In genomic region chr1:167899253-167899681, GRCh38 we compare ENCODE assay signal across 10 cellular contexts. TPM values are rescaled to one million over a fixed set of nuclear protein-coding genes. Genes with fewer than 3 reads are reported as not detected.
A peak's percentile ranks its signal among the peaks of the same experiment; 100 is the strongest.
DNase-seq lines count a peak whose midpoint lies in the region; ATAC-seq and TF ChIP-seq lines count a peak whose summit lies in the region.
"Had no signal": no experiment of that assay in that cellular context is flagged by ENCODE, and none has a peak within 500 bp of the region (broad histone marks: within the 10 kb centered on the region; RNA-seq: fewer than 3 reads in every experiment).

No MANE protein-coding gene starts in this region.

- H3K27me3 Mint-ChIP-seq in activated T-helper 2 cell treated with anti-CD3 and anti-CD28 coated beads, Interferon-gamma antibody, Interleukin-2, Interleukin-4, amounts not matched to agents 10 μg/mL and 5 μg/mL and 100 μg/mL, durations not matched to agents 14 hours and 24 hours and 36 hours (ENCODE audit: low read depth) = no peaks in the 10 kb centered on the region

- H3K4me1 Mint-ChIP-seq in activated T-helper 2 cell treated with anti-CD3 and anti-CD28 coated beads, Interferon-gamma antibody, Interleukin-2, Interleukin-4, amounts not matched to agents 10 μg/mL and 5 μg/mL and 100 μg/mL, durations not matched to agents 14 hours and 24 hours and 36 hours (ENCODE audit: low read depth) = peaks cover 2% of the 10 kb centered on the region

- DNase-seq in GM10248 (ENCODE audit: extremely low spot score) (peak; percentile 57), heart right ventricle (peak; percentile 17 to 31), HEK293T (ENCODE audit: extremely low spot score) (no peak), NCI-H1105 (lab: John Stamatoyannopoulos, UW) (no peak)
- no peak for DNase-seq in stimulated activated CD4-positive, alpha-beta T cell treated with anti-CD3 and anti-CD28 coated beads, Interleukin-4, amount 100 ng/mL, for 1 hour
- DNase-seq in activated T-helper 2 cell treated with anti-CD3 and anti-CD28 coated beads, Interferon-gamma antibody, Interleukin-2, Interleukin-4, amounts not matched to agents 10 μg/mL and 5 μg/mL and 100 μg/mL, durations not matched to agents 14 hours and 24 hours and 36 hours (ENCODE audit: low spot score) = no peak
- DNase-seq: CD8-positive, alpha-beta T cell; hypothalamus had no signal

- intact Hi-C loops in heart right ventricle (cut with DNase I) = no loop called here
- intact Hi-C loops in activated T-helper 2 cell treated with anti-CD3 and anti-CD28 coated beads, Interferon-gamma antibody, Interleukin-2, Interleukin-4, amounts not matched to agents 10 μg/mL and 5 μg/mL and 100 μg/mL, durations not matched to agents 14 hours and 24 hours and 36 hours (cut with micrococcal nuclease) = no loop called here

- no peak overlapping the region for H3K27ac Mint-ChIP-seq in activated T-helper 2 cell treated with anti-CD3 and anti-CD28 coated beads, Interferon-gamma antibody, Interleukin-2, Interleukin-4, amounts not matched to agents 10 μg/mL and 5 μg/mL and 100 μg/mL, durations not matched to agents 14 hours and 24 hours and 36 hours
- H3K27ac Mint-ChIP-seq: CD8-positive, alpha-beta T cell had no signal

- H3K36me3 Mint-ChIP-seq in activated T-helper 2 cell treated with anti-CD3 and anti-CD28 coated beads, Interferon-gamma antibody, Interleukin-2, Interleukin-4, amounts not matched to agents 10 μg/mL and 5 μg/mL and 100 μg/mL, durations not matched to agents 14 hours and 24 hours and 36 hours (ENCODE audit: low read depth) = no peaks in the 10 kb centered on the region
- H3K36me3 Mint-ChIP-seq: CD8-positive, alpha-beta T cell had no signal

- peak overlapping the region in 1 of 10 donors; percentile 16 for H3K27ac ChIP-seq in heart right ventricle

- H3K9me3 ChIP-seq in heart right ventricle = no peaks in the 10 kb centered on the region

- peaks cover 0 to 11% (median 0%) of the 10 kb centered on the region in 9 donors for H3K4me1 ChIP-seq in heart right ventricle

- no peaks in the 10 kb centered on the region for H3K9me3 Mint-ChIP-seq in activated T-helper 2 cell treated with anti-CD3 and anti-CD28 coated beads, Interferon-gamma antibody, Interleukin-2, Interleukin-4, amounts not matched to agents 10 μg/mL and 5 μg/mL and 100 μg/mL, durations not matched to agents 14 hours and 24 hours and 36 hours
- H3K9me3 Mint-ChIP-seq: CD8-positive, alpha-beta T cell had no signal

- CTCF ChIA-PET in GM10248 (lab: Yijun Ruan, JAX) (no interaction called here), HEK293T (lab: Yijun Ruan, JAX) (interaction anchor here (0.6 kb wide), 1 partner anchor 100 kb away, joined by 3 read pairs; no protein-coding TSS in a partner anchor)

- no peak for TF ChIP-seq CTCF in GM10248 (IDR thresholded peaks at IDR 0.05; ENCODE audit: control extremely low read depth, extremely low read depth, low read depth, missing control alignments)
- TF ChIP-seq CTCF in heart right ventricle (IDR thresholded peaks at IDR 0.05) = no peak

- H3K36me3 ChIP-seq in heart right ventricle = no peaks in the 10 kb centered on the region

- ATAC-seq in GM19467 (IDR thresholded peaks at IDR 0.05; ENCODE audit: unreplicated experiment) (peak; percentile 82), HG03196 (IDR thresholded peaks at IDR 0.05; ENCODE audit: unreplicated experiment) (peak; percentile 93), heart right ventricle (peak in 7 of 8 donors; percentile 47 to 94 (median 59))
- ATAC-seq: CD8-positive, alpha-beta T cell had no signal

- H3K27me3 ChIP-seq in heart right ventricle = no peaks in the 10 kb centered on the region

- POLR2A ChIA-PET in GM10248 (lab: Yijun Ruan, JAX) (no interaction called here), HEK293T (lab: Yijun Ruan, JAX) (interaction anchor here (0.7 kb wide), 1 partner anchor 94 kb away, joined by 3 read pairs; no protein-coding TSS in a partner anchor)

- H3K4me3 ChIP-seq in heart right ventricle = no peak overlapping the region

- WGBS in heart right ventricle, 2 donors = 50 to 59% methylated on average over 4 of the region's 4 CpGs

- no peak overlapping the region for H3K4me3 Mint-ChIP-seq in activated T-helper 2 cell treated with anti-CD3 and anti-CD28 coated beads, Interferon-gamma antibody, Interleukin-2, Interleukin-4, amounts not matched to agents 10 μg/mL and 5 μg/mL and 100 μg/mL, durations not matched to agents 14 hours and 24 hours and 36 hours (ENCODE audit: low read depth)
- H3K4me3 Mint-ChIP-seq: CD8-positive, alpha-beta T cell had no signal

TF ChIP-seq in HEK293T, 16 proteins besides CTCF, POLR2A, EP300 and RAD21:
- TF ChIP-seq BHLHE40 (IDR thresholded peaks at IDR 0.05; ENCODE audit: borderline replicate concordance) = no peak
- TF ChIP-seq FOXA1 (IDR thresholded peaks at IDR 0.05) = no peak
- no peak for TF ChIP-seq SUZ12 (IDR thresholded peaks at IDR 0.05)
- TF ChIP-seq L3MBTL2 (conservative IDR thresholded peaks at IDR 0.05) = no peak
- no peak for TF ChIP-seq PKNOX1 (IDR thresholded peaks at IDR 0.05)
- no peak for TF ChIP-seq ELF4 (IDR thresholded peaks at IDR 0.05)
- TF ChIP-seq FOXK2 (IDR thresholded peaks at IDR 0.05) = no peak
- TF ChIP-seq TARDBP (IDR thresholded peaks at IDR 0.05) = no peak
TF ChIP-seq in HEK293T: peak in this region for 0.

RNA-seq across cellular contexts. Expression of gene ADCY10, which starts 14.7 kb away (rescaled TPM):
- total RNA-seq in heart right ventricle = under 1 TPM; 0.10 to 0.70 (median 0.19) TPM
- polyA plus RNA-seq in heart right ventricle = under 1 TPM; 0.15 to 0.16 TPM
- 0.07 and 0.09 TPM in 2 replicates for total RNA-seq in activated T-helper 2 cell treated with anti-CD3 and anti-CD28 coated beads, Interferon-gamma antibody, Interleukin-2, Interleukin-4, amounts not matched to agents 10 μg/mL and 5 μg/mL and 100 μg/mL, durations not matched to agents 14 hours and 24 hours and 36 hours

RNA-seq across cellular contexts. Expression of gene DCAF6, which starts 37.2 kb away (rescaled TPM):
- total RNA-seq in heart right ventricle = 100 to 1,000 TPM; 155 to 226 (median 205) TPM
- polyA plus RNA-seq in heart right ventricle = 10 to 100 TPM; 49.0 to 65.8 TPM
- 29.6 and 33.1 TPM in 2 replicates for total RNA-seq in activated T-helper 2 cell treated with anti-CD3 and anti-CD28 coated beads, Interferon-gamma antibody, Interleukin-2, Interleukin-4, amounts not matched to agents 10 μg/mL and 5 μg/mL and 100 μg/mL, durations not matched to agents 14 hours and 24 hours and 36 hours

RNA-seq across cellular contexts. Expression of gene MPC2, which starts 37.6 kb away (rescaled TPM):
- 100 to 1,000 TPM; 168 to 268 (median 226) TPM for total RNA-seq in heart right ventricle
- polyA plus RNA-seq in heart right ventricle = 100 to 1,000 TPM; 131 to 186 TPM
- total RNA-seq in activated T-helper 2 cell treated with anti-CD3 and anti-CD28 coated beads, Interferon-gamma antibody, Interleukin-2, Interleukin-4, amounts not matched to agents 10 μg/mL and 5 μg/mL and 100 μg/mL, durations not matched to agents 14 hours and 24 hours and 36 hours = 45.6 and 48.7 TPM in 2 replicates

Comparison
In these comparisons a context has a peak if more than half of its experiments do, and no peak if none do; other contexts are left out.
1. DNase-seq: peak in GM10248 (single experiment) and heart right ventricle (2 of 2); none in stimulated activated CD4-positive, alpha-beta T cell treated with anti-CD3 and anti-CD28 coated beads, Interleukin-4, amount 100 ng/mL, for 1 hour (single experiment), activated T-helper 2 cell treated with anti-CD3 and anti-CD28 coated beads, Interferon-gamma antibody, Interleukin-2, Interleukin-4, amounts not matched to agents 10 μg/mL and 5 μg/mL and 100 μg/mL, durations not matched to agents 14 hours and 24 hours and 36 hours (single experiment), HEK293T (single experiment) and NCI-H1105 (single experiment).
2. Peak in every context shown above with its lines, with median percentiles within 50 percentile points of each other: ATAC-seq.